In genomic region chr10:120387326-120387725, GRCh38 we compare ENCODE assay signal across 22 cellular contexts.
A peak's percentile ranks its signal among the peaks of the same experiment; 100 is the strongest.
DNase-seq lines count a peak whose midpoint lies in the region; ATAC-seq and TF ChIP-seq lines count a peak whose summit lies in the region.
"Had no signal": no experiment of that assay in that cellular context is flagged by ENCODE, and none has a peak within 500 bp of the region (broad histone marks: within the 10 kb centered on the region; RNA-seq: fewer than 3 reads in every experiment).

No MANE protein-coding gene starts in this region.

- H3K4me2 ChIP-seq in smooth muscle cell, result peak overlapping the region; percentile 41
- H3K4me2 ChIP-seq: BLaER1 treated with 17β-estradiol and CSF1 and Interleukin-3, amounts not matched to agents 10 nM and 100 nM had no signal

- H4K20me1 ChIP-seq in smooth muscle cell (ENCODE audit: low read depth), result no peaks in the 10 kb centered on the region
- H4K20me1 ChIP-seq: BLaER1 treated with 17β-estradiol and CSF1 and Interleukin-3, amounts not matched to agents 10 nM and 100 nM had no signal

- peak overlapping the region; percentile 57 for H3K9ac ChIP-seq in smooth muscle cell (ENCODE audit: low read depth)
- H3K9ac ChIP-seq: BLaER1 treated with 17β-estradiol and CSF1 and Interleukin-3, amounts not matched to agents 10 nM and 100 nM; parathyroid adenoma had no signal

- no peaks in the 10 kb centered on the region for H3K36me3 ChIP-seq in smooth muscle cell (ENCODE audit: low read depth)
- H3K36me3 ChIP-seq: ascending aorta; BLaER1 treated with 17β-estradiol and CSF1 and Interleukin-3, amounts not matched to agents 10 nM and 100 nM; vagina; WERI-Rb-1 had no signal

- H3K9me3 ChIP-seq in smooth muscle cell (replicated peaks; ENCODE audit: low read depth), result no peaks in the 10 kb centered on the region
- H3K9me3 ChIP-seq: ascending aorta; BLaER1 treated with 17β-estradiol and CSF1 and Interleukin-3, amounts not matched to agents 10 nM and 100 nM; vagina had no signal

- no peaks in the 10 kb centered on the region for H3F3A ChIP-seq in smooth muscle cell (ENCODE audit: low read depth)

- 48% methylated on average over 2 of the region's 2 CpGs for WGBS in smooth muscle cell (ENCODE audit: low lambda C conversion rate)

- H3K4me3 Mint-ChIP-seq in glutamatergic neuron (ENCODE audit: unreplicated experiment), result no peak overlapping the region
- H3K4me3 Mint-ChIP-seq: activated CD4-positive, alpha-beta memory T cell treated with anti-CD3 and anti-CD28 coated beads for 36 hours; activated naive CD4-positive, alpha-beta T cell treated with anti-CD3 and anti-CD28 coated beads for 36 hours; H9; naive thymus-derived CD4-positive, alpha-beta T cell had no signal

- peak overlapping the region; percentile 78 for H3K27ac ChIP-seq in smooth muscle cell (ENCODE audit: low read depth)
- H3K27ac ChIP-seq: ascending aorta; BLaER1 treated with 17β-estradiol and CSF1 and Interleukin-3, amounts not matched to agents 10 nM and 100 nM; parathyroid adenoma; vagina; WERI-Rb-1 had no signal

- H3K27me3 Mint-ChIP-seq in glutamatergic neuron (ENCODE audit: unreplicated experiment), result no peaks in the 10 kb centered on the region

- ATAC-seq in SK-N-SH treated with all-trans-retinoic acid at 6 μM for 48 hours, result peak; percentile 85
- ATAC-seq: naive thymus-derived CD4-positive, alpha-beta T cell had no signal

- no peak overlapping the region for H2AFZ ChIP-seq in smooth muscle cell (ENCODE audit: low read depth)
- H2AFZ ChIP-seq: parathyroid adenoma had no signal

- H3K27me3 ChIP-seq in smooth muscle cell (ENCODE audit: low read depth), result no peaks in the 10 kb centered on the region
- H3K27me3 ChIP-seq: ascending aorta; BLaER1 treated with 17β-estradiol and CSF1 and Interleukin-3, amounts not matched to agents 10 nM and 100 nM; vagina had no signal

- no peaks in the 10 kb centered on the region for H3K9me3 Mint-ChIP-seq in glutamatergic neuron (ENCODE audit: unreplicated experiment)
- H3K9me3 Mint-ChIP-seq: activated CD4-positive, alpha-beta memory T cell treated with anti-CD3 and anti-CD28 coated beads for 36 hours; activated naive CD4-positive, alpha-beta T cell treated with anti-CD3 and anti-CD28 coated beads for 36 hours; H9 had no signal

- H3K27ac Mint-ChIP-seq in glutamatergic neuron (ENCODE audit: unreplicated experiment), result no peak overlapping the region
- H3K27ac Mint-ChIP-seq: activated CD4-positive, alpha-beta memory T cell treated with anti-CD3 and anti-CD28 coated beads for 36 hours; activated naive CD4-positive, alpha-beta T cell treated with anti-CD3 and anti-CD28 coated beads for 36 hours; H9; naive thymus-derived CD4-positive, alpha-beta T cell had no signal

- no peaks in the 10 kb centered on the region for H3K4me1 Mint-ChIP-seq in glutamatergic neuron (ENCODE audit: low read depth, unreplicated experiment)
- H3K4me1 Mint-ChIP-seq: naive thymus-derived CD4-positive, alpha-beta T cell had no signal

- DNase-seq in EL, result peak; percentile 74
- DNase-seq in fibroblast of villous mesenchyme (ENCODE audit: low read depth), result peak; percentile 32
- no peak for DNase-seq in smooth muscle cell (lab: John Stamatoyannopoulos, UW; ENCODE audit: unreplicated experiment)
- DNase-seq in activated CD4-positive, alpha-beta T cell treated with anti-CD3 and anti-CD28 coated beads for 1 hour, result no peak
- DNase-seq in glutamatergic neuron, result no peak
- DNase-seq in NCI-H2171 (lab: John Stamatoyannopoulos, UW), result no peak
- DNase-seq: activated CD4-positive, alpha-beta memory T cell treated with anti-CD3 and anti-CD28 coated beads for 36 hours; activated naive CD4-positive, alpha-beta T cell treated with anti-CD3 and anti-CD28 coated beads for 36 hours; activated T-cell treated with anti-CD3 and anti-CD28 coated beads, Interleukin-2, amount 50 U/mL, for 1 hour; H9; IMR-90; naive thymus-derived CD4-positive, alpha-beta T cell; NCI-H1930; NCI-H510A; Right ventricle myocardium superior; stimulated activated CD4-positive, alpha-beta T cell treated with anti-CD3 and anti-CD28 coated beads, Interleukin-2, amount 100 ng/mL, for 48 hours; WERI-Rb-1 had no signal

- no peaks in the 10 kb centered on the region for H3K36me3 Mint-ChIP-seq in glutamatergic neuron (ENCODE audit: unreplicated experiment)
- H3K36me3 Mint-ChIP-seq: activated CD4-positive, alpha-beta memory T cell treated with anti-CD3 and anti-CD28 coated beads for 36 hours; naive thymus-derived CD4-positive, alpha-beta T cell had no signal

- TF ChIP-seq CTCF in fibroblast of villous mesenchyme (IDR thresholded peaks at IDR 0.05; ENCODE audit: insufficient read depth, low read depth, low read length) (no peak), smooth muscle cell (IDR thresholded peaks at IDR 0.05; ENCODE audit: borderline replicate concordance, insufficient read depth, poor library complexity, severe bottlenecking) (no peak), glutamatergic neuron (IDR thresholded peaks at IDR 0.05; ENCODE audit: partially characterized antibody, unreplicated experiment) (no peak)

- no peak overlapping the region for H3K4me3 ChIP-seq in fibroblast of villous mesenchyme (ENCODE audit: low read depth, low read length)
- no peak overlapping the region for H3K4me3 ChIP-seq in smooth muscle cell
- H3K4me3 ChIP-seq: ascending aorta; BLaER1 treated with 17β-estradiol and CSF1 and Interleukin-3, amounts not matched to agents 10 nM and 100 nM; vagina had no signal

- no peaks in the 10 kb centered on the region for H3K4me1 ChIP-seq in smooth muscle cell (ENCODE audit: low read depth)
- H3K4me1 ChIP-seq: ascending aorta; BLaER1 treated with 17β-estradiol and CSF1 and Interleukin-3, amounts not matched to agents 10 nM and 100 nM; parathyroid adenoma; vagina had no signal

- H3K79me2 ChIP-seq in smooth muscle cell (ENCODE audit: low read depth), result no peaks in the 10 kb centered on the region
- H3K79me2 ChIP-seq: parathyroid adenoma had no signal

TF ChIP-seq in SK-N-SH treated with all-trans-retinoic acid at 6 μM for 48 hours, 23 proteins besides CTCF, POLR2A, EP300 and RAD21:
- TF ChIP-seq OSR1 (CRISPR knock-in tag; IDR thresholded peaks at IDR 0.05) (no peak), ZFP3 (CRISPR knock-in tag; IDR thresholded peaks at IDR 0.05) (no peak), RARB (CRISPR knock-in tag; IDR thresholded peaks at IDR 0.05) (no peak), SNAI2 (CRISPR knock-in tag; IDR thresholded peaks at IDR 0.05) (no peak), TCF4 (CRISPR knock-in tag; IDR thresholded peaks at IDR 0.05; ENCODE audit: borderline replicate concordance) (no peak), CSDC2 (CRISPR knock-in tag; IDR thresholded peaks at IDR 0.05) (no peak), BACH2 (CRISPR knock-in tag; IDR thresholded peaks at IDR 0.05; ENCODE audit: borderline replicate concordance) (no peak), TSHZ2 (CRISPR knock-in tag; IDR thresholded peaks at IDR 0.05) (no peak), ZNF8 (CRISPR knock-in tag; IDR thresholded peaks at IDR 0.05) (no peak)
- TF ChIP-seq, protein P1, sequence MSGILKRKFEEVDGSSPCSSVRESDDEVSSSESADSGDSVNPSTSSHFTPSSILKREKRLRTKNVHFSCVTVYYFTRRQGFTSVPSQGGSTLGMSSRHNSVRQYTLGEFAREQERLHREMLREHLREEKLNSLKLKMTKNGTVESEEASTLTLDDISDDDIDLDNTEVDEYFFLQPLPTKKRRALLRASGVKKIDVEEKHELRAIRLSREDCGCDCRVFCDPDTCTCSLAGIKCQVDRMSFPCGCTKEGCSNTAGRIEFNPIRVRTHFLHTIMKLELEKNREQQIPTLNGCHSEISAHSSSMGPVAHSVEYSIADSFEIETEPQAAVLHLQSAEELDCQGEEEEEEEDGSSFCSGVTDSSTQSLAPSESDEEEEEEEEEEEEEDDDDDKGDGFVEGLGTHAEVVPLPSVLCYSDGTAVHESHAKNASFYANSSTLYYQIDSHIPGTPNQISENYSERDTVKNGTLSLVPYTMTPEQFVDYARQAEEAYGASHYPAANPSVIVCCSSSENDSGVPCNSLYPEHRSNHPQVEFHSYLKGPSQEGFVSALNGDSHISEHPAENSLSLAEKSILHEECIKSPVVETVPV (CRISPR knock-in tag; IDR thresholded peaks at IDR 0.05), result no peak
- TF ChIP-seq, protein P2, sequence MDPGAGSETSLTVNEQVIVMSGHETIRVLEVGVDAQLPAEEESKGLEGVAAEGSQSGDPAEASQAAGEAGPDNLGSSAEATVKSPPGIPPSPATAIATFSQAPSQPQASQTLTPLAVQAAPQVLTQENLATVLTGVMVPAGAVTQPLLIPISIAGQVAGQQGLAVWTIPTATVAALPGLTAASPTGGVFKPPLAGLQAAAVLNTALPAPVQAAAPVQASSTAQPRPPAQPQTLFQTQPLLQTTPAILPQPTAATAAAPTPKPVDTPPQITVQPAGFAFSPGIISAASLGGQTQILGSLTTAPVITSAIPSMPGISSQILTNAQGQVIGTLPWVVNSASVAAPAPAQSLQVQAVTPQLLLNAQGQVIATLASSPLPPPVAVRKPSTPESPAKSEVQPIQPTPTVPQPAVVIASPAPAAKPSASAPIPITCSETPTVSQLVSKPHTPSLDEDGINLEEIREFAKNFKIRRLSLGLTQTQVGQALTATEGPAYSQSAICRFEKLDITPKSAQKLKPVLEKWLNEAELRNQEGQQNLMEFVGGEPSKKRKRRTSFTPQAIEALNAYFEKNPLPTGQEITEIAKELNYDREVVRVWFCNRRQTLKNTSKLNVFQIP (CRISPR knock-in tag; IDR thresholded peaks at IDR 0.05; ENCODE audit: borderline replicate concordance, low read depth), result no peak
TF ChIP-seq in SK-N-SH treated with all-trans-retinoic acid at 6 μM for 48 hours: peak in this region for 0.

Comparison
In these comparisons a context has a peak if more than half of its experiments do, and no peak if none do; other contexts are left out.
1. DNase-seq: peak in EL (single experiment) and fibroblast of villous mesenchyme (single experiment); none in smooth muscle cell (single experiment), activated CD4-positive, alpha-beta T cell treated with anti-CD3 and anti-CD28 coated beads for 1 hour (single experiment), glutamatergic neuron (single experiment) and NCI-H2171 (single experiment).